Comparison of ENCODE assay signal across 1 cellular context in the genomic region with DNA sequence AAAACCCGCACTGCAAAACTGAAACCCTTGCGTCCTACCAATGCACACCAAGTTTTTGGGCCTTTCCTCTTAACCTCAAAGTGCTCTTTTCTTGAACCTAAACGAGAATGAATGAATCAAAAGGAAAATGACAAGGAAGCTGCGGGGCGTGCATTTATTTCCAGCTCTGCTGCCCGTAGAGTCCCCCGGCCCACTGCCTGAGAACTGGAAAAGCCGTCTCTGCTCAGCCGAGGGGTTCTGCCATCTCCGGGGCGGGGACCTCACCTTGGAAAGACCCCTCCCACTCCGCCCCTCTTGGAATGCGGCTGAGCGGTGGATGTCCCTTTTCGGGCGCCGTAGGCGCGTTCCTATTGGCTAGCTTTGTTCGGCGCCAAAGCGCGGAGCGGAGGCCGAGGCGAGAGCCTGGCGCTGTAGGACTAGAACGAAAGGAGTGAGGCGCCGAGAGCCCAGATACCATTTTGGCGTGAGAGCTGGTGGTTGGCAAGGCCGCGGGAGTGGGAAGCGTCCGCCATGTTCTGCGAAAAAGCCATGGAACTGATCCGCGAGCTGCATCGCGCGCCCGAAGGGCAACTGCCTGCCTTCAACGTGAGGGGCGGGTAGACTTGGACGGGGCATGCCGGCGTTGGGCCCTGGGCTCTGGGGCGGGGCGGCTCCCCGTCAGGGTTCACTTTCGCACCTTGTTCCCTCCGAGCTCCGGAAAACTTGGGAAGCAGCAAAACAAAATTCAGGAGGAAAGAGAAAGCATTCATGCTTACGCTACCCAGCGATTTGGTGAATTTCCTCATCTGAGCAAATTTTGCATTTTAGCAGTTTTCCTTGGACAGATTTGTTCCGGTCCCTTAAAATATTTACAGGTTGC.
TF ChIP-seq lines count a peak whose summit lies in the region.

A gene (plus strand): TSS at position 363 of the 859 bp plus-strand sequence. CDS start 148 bp downstream, at position 511.

TF ChIP-seq in HepG2, 621 proteins besides CTCF, POLR2A, EP300 and RAD21 (continued from another document and continues in another):
- TF ChIP-seq, protein P1, sequence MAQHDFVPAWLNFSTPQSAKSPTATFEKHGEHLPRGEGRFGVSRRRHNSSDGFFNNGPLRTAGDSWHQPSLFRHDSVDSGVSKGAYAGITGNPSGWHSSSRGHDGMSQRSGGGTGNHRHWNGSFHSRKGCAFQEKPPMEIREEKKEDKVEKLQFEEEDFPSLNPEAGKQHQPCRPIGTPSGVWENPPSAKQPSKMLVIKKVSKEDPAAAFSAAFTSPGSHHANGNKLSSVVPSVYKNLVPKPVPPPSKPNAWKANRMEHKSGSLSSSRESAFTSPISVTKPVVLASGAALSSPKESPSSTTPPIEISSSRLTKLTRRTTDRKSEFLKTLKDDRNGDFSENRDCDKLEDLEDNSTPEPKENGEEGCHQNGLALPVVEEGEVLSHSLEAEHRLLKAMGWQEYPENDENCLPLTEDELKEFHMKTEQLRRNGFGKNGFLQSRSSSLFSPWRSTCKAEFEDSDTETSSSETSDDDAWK (CRISPR knock-in tag; IDR thresholded peaks at IDR 0.05) = no peak
- TF ChIP-seq SIX1 (CRISPR knock-in tag; IDR thresholded peaks at IDR 0.05; ENCODE audit: borderline replicate concordance) = no peak
- TF ChIP-seq, protein P2, sequence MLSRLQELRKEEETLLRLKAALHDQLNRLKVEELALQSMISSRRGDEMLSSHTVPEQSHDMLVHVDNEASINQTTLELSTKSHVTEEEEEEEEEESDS (CRISPR knock-in tag; IDR thresholded peaks at IDR 0.05; ENCODE audit: borderline replicate concordance) = peak; percentile 98
- peak; percentile 93; the same call in 1 of the 2 replicates for TF ChIP-seq ZNF570 (CRISPR knock-in tag; IDR thresholded peaks at IDR 0.05; ENCODE audit: borderline replicate concordance)
- TF ChIP-seq IKZF4 (CRISPR knock-in tag; IDR thresholded peaks at IDR 0.05; ENCODE audit: borderline replicate concordance, low read depth, not compliant biosample characterization) = no peak
- TF ChIP-seq PHF21A (CRISPR knock-in tag; IDR thresholded peaks at IDR 0.05) = peak; percentile 98
- TF ChIP-seq RFX3 (CRISPR knock-in tag; IDR thresholded peaks at IDR 0.05) = no peak
- TF ChIP-seq, protein P3, sequence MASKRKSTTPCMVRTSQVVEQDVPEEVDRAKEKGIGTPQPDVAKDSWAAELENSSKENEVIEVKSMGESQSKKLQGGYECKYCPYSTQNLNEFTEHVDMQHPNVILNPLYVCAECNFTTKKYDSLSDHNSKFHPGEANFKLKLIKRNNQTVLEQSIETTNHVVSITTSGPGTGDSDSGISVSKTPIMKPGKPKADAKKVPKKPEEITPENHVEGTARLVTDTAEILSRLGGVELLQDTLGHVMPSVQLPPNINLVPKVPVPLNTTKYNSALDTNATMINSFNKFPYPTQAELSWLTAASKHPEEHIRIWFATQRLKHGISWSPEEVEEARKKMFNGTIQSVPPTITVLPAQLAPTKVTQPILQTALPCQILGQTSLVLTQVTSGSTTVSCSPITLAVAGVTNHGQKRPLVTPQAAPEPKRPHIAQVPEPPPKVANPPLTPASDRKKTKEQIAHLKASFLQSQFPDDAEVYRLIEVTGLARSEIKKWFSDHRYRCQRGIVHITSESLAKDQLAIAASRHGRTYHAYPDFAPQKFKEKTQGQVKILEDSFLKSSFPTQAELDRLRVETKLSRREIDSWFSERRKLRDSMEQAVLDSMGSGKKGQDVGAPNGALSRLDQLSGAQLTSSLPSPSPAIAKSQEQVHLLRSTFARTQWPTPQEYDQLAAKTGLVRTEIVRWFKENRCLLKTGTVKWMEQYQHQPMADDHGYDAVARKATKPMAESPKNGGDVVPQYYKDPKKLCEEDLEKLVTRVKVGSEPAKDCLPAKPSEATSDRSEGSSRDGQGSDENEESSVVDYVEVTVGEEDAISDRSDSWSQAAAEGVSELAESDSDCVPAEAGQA (IDR thresholded peaks at IDR 0.05; ENCODE audit: low read depth) = peak; percentile 82
- TF ChIP-seq, protein P3 (CRISPR knock-in tag; IDR thresholded peaks at IDR 0.05; ENCODE audit: borderline replicate concordance) = peak; percentile 99
- TF ChIP-seq ZNF607 (CRISPR knock-in tag; IDR thresholded peaks at IDR 0.05; ENCODE audit: borderline replicate concordance) = peak; percentile 90; the same call in 1 of the 2 replicates
- peak; percentile 1; the same call in 1 of the 2 replicates for TF ChIP-seq CREB1 (IDR thresholded peaks at IDR 0.05)
- peak; percentile 59 for TF ChIP-seq CREB1 (CRISPR knock-in tag; IDR thresholded peaks at IDR 0.05)
- no peak for TF ChIP-seq MAFG (CRISPR knock-in tag; IDR thresholded peaks at IDR 0.05)
- 0 out of 2 replicates have a peak, but pooled peaks have one; percentile 70 for TF ChIP-seq ZNF562 (CRISPR knock-in tag; IDR thresholded peaks at IDR 0.05; ENCODE audit: borderline replicate concordance)
- TF ChIP-seq, protein P4, sequence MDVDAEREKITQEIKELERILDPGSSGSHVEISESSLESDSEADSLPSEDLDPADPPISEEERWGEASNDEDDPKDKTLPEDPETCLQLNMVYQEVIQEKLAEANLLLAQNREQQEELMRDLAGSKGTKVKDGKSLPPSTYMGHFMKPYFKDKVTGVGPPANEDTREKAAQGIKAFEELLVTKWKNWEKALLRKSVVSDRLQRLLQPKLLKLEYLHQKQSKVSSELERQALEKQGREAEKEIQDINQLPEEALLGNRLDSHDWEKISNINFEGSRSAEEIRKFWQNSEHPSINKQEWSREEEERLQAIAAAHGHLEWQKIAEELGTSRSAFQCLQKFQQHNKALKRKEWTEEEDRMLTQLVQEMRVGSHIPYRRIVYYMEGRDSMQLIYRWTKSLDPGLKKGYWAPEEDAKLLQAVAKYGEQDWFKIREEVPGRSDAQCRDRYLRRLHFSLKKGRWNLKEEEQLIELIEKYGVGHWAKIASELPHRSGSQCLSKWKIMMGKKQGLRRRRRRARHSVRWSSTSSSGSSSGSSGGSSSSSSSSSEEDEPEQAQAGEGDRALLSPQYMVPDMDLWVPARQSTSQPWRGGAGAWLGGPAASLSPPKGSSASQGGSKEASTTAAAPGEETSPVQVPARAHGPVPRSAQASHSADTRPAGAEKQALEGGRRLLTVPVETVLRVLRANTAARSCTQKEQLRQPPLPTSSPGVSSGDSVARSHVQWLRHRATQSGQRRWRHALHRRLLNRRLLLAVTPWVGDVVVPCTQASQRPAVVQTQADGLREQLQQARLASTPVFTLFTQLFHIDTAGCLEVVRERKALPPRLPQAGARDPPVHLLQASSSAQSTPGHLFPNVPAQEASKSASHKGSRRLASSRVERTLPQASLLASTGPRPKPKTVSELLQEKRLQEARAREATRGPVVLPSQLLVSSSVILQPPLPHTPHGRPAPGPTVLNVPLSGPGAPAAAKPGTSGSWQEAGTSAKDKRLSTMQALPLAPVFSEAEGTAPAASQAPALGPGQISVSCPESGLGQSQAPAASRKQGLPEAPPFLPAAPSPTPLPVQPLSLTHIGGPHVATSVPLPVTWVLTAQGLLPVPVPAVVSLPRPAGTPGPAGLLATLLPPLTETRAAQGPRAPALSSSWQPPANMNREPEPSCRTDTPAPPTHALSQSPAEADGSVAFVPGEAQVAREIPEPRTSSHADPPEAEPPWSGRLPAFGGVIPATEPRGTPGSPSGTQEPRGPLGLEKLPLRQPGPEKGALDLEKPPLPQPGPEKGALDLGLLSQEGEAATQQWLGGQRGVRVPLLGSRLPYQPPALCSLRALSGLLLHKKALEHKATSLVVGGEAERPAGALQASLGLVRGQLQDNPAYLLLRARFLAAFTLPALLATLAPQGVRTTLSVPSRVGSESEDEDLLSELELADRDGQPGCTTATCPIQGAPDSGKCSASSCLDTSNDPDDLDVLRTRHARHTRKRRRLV (CRISPR knock-in tag; IDR thresholded peaks at IDR 0.05) = peak; percentile 86
- TF ChIP-seq CBX2 (IDR thresholded peaks at IDR 0.05; ENCODE audit: low read depth, low read length) = no peak
- peak; percentile 93 for TF ChIP-seq CBX2 (CRISPR knock-in tag; IDR thresholded peaks at IDR 0.05; ENCODE audit: low read depth)
- peak; percentile 98 for TF ChIP-seq HOXA9 (CRISPR knock-in tag; IDR thresholded peaks at IDR 0.05; ENCODE audit: borderline replicate concordance)
- TF ChIP-seq ZNF143 (CRISPR knock-in tag; IDR thresholded peaks at IDR 0.05) = peak; percentile 78
- TF ChIP-seq, protein P5, sequence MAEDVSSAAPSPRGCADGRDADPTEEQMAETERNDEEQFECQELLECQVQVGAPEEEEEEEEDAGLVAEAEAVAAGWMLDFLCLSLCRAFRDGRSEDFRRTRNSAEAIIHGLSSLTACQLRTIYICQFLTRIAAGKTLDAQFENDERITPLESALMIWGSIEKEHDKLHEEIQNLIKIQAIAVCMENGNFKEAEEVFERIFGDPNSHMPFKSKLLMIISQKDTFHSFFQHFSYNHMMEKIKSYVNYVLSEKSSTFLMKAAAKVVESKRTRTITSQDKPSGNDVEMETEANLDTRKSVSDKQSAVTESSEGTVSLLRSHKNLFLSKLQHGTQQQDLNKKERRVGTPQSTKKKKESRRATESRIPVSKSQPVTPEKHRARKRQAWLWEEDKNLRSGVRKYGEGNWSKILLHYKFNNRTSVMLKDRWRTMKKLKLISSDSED (CRISPR knock-in tag; IDR thresholded peaks at IDR 0.05) = 0 out of 2 replicates have a peak, but pooled peaks have one; percentile 54
- 0 out of 2 replicates have a peak, but pooled peaks have one; percentile 64 for TF ChIP-seq JUNB (CRISPR knock-in tag; IDR thresholded peaks at IDR 0.05; ENCODE audit: borderline replicate concordance)
- peak; percentile 2 to 28; a peak in 1 of 4 replicates for TF ChIP-seq MAFK (conservative IDR thresholded peaks at IDR 0.05 in 1 of 2, IDR thresholded peaks at IDR 0.05 in 1 of 2; ENCODE audit: low read length in 2 of 2)
- TF ChIP-seq KDM5B (CRISPR knock-in tag; IDR thresholded peaks at IDR 0.05; ENCODE audit: borderline replicate concordance) = peak; percentile 100
- TF ChIP-seq YEATS4 (CRISPR knock-in tag; IDR thresholded peaks at IDR 0.05; ENCODE audit: borderline replicate concordance) = peak; percentile 99
- TF ChIP-seq ZNF772 (CRISPR knock-in tag; IDR thresholded peaks at IDR 0.05) = peak; percentile 100
- TF ChIP-seq NONO (IDR thresholded peaks at IDR 0.05) = no peak
- TF ChIP-seq NONO (CRISPR knock-in tag; conservative IDR thresholded peaks at IDR 0.05) = peak; percentile 99
- peak; percentile 99 for TF ChIP-seq ZNF350 (CRISPR knock-in tag; IDR thresholded peaks at IDR 0.05; ENCODE audit: borderline replicate concordance, low read depth)
- peak; percentile 79 for TF ChIP-seq PAWR (CRISPR knock-in tag; IDR thresholded peaks at IDR 0.05; ENCODE audit: borderline replicate concordance)
- TF ChIP-seq ZKSCAN5 (CRISPR knock-in tag; IDR thresholded peaks at IDR 0.05) = peak; percentile 62; the same call in 1 of the 2 replicates
- no peak; the same call in 1 of the 2 replicates for TF ChIP-seq SOX13 (IDR thresholded peaks at IDR 0.05)
- peak in 1 of 2 experiments; percentile 82; a peak in 2 of 4 replicates for TF ChIP-seq SOX13 (CRISPR knock-in tag; conservative IDR thresholded peaks at IDR 0.05 in 1 of 2, IDR thresholded peaks at IDR 0.05 in 1 of 2)
- TF ChIP-seq FOSL1 (CRISPR knock-in tag; IDR thresholded peaks at IDR 0.05; ENCODE audit: borderline replicate concordance) = peak; percentile 57; the same call in 1 of the 2 replicates
- TF ChIP-seq SNRNP70 (IDR thresholded peaks at IDR 0.05; ENCODE audit: low read depth, low read length) = no peak
- peak; percentile 99 for TF ChIP-seq ZSCAN30 (CRISPR knock-in tag; IDR thresholded peaks at IDR 0.05)
- TF ChIP-seq, protein P6, sequence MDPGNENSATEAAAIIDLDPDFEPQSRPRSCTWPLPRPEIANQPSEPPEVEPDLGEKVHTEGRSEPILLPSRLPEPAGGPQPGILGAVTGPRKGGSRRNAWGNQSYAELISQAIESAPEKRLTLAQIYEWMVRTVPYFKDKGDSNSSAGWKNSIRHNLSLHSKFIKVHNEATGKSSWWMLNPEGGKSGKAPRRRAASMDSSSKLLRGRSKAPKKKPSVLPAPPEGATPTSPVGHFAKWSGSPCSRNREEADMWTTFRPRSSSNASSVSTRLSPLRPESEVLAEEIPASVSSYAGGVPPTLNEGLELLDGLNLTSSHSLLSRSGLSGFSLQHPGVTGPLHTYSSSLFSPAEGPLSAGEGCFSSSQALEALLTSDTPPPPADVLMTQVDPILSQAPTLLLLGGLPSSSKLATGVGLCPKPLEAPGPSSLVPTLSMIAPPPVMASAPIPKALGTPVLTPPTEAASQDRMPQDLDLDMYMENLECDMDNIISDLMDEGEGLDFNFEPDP (CRISPR knock-in tag; conservative IDR thresholded peaks at IDR 0.05) = peak; percentile 89; the same call in 1 of the 2 replicates
- TF ChIP-seq ZSCAN29 (CRISPR knock-in tag; conservative IDR thresholded peaks at IDR 0.05) = peak; percentile 91
- TF ChIP-seq, protein P7, sequence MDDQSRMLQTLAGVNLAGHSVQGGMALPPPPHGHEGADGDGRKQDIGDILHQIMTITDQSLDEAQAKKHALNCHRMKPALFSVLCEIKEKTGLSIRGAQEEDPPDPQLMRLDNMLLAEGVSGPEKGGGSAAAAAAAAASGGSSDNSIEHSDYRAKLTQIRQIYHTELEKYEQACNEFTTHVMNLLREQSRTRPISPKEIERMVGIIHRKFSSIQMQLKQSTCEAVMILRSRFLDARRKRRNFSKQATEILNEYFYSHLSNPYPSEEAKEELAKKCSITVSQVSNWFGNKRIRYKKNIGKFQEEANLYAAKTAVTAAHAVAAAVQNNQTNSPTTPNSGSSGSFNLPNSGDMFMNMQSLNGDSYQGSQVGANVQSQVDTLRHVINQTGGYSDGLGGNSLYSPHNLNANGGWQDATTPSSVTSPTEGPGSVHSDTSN (CRISPR knock-in tag; IDR thresholded peaks at IDR 0.05; ENCODE audit: borderline replicate concordance) = peak; percentile 96
- peak; percentile 100 for TF ChIP-seq ZMYM4 (CRISPR knock-in tag; IDR thresholded peaks at IDR 0.05)
- peak; percentile 92 for TF ChIP-seq ZMYM3 (CRISPR knock-in tag; IDR thresholded peaks at IDR 0.05)
- TF ChIP-seq GLI4 (CRISPR knock-in tag; IDR thresholded peaks at IDR 0.05; ENCODE audit: borderline replicate concordance) = peak; percentile 96
- TF ChIP-seq RORA (CRISPR knock-in tag; IDR thresholded peaks at IDR 0.05) = 0 out of 2 replicates have a peak, but pooled peaks have one; percentile 7
- peak; percentile 98 for TF ChIP-seq RNF2 (conservative IDR thresholded peaks at IDR 0.05; ENCODE audit: low read depth)
- TF ChIP-seq STAT5B (CRISPR knock-in tag; IDR thresholded peaks at IDR 0.05) = no peak; the same call in 1 of the 2 replicates
